Comparison of ENCODE assay signal across 8 cellular contexts in genomic region chr5:59039003-59039295, GRCh38.
DNase-seq lines count a peak whose midpoint lies in the region; ATAC-seq, FAIRE-seq and TF ChIP-seq lines count a peak whose summit lies in the region.

No MANE protein-coding gene starts in this region.

- in situ Hi-C loops in GM13977 (cut with MboI; ENCODE audit: low pct_unique_long_range_greater_than_20kb, low sequenced_read_pairs, unreplicated experiment): no loop called here

- ATAC-seq in effector memory CD8-positive, alpha-beta T cell (replicated peaks): no peak
- ATAC-seq in naive B cell (ENCODE audit: low read depth in 2 of 2): peak in 1 of 2 donors; percentile 11

- DNase-seq in activated CD4-positive, alpha-beta T cell treated with anti-CD3 and anti-CD28 coated beads, Interleukin-2, amount 10 ng/mL, durations not matched to agents 24 days and 14 days: no peak
- no peak for DNase-seq in activated CD4-positive, alpha-beta T cell treated with anti-CD3 and anti-CD28 coated beads, Interleukin-2, amount 50 U/mL, for 4 hours
- DNase-seq in MG63 (no peak), naive B cell (no peak), GM13977 (ENCODE audit: low spot score) (no peak), RCC 7860 (ENCODE audit: low spot score) (no peak), SIG-M5 (lab: John Stamatoyannopoulos, UW) (no peak)
- no peak for DNase-seq in effector memory CD8-positive, alpha-beta T cell

- no peaks in the 10 kb centered on the region for H3K9me3 Mint-ChIP-seq in activated CD4-positive, alpha-beta T cell treated with anti-CD3 and anti-CD28 coated beads, Interleukin-2, amount 10 ng/mL, durations not matched to agents 24 days and 14 days
- no peaks in the 10 kb centered on the region for H3K9me3 Mint-ChIP-seq in effector memory CD8-positive, alpha-beta T cell
- no peaks in the 10 kb centered on the region for H3K9me3 Mint-ChIP-seq in naive B cell

- H3K27ac Mint-ChIP-seq in activated CD4-positive, alpha-beta T cell treated with anti-CD3 and anti-CD28 coated beads, Interleukin-2, amount 10 ng/mL, durations not matched to agents 24 days and 14 days: peak overlapping the region; percentile 99
- peak overlapping the region; percentile 93 to 98 for H3K27ac Mint-ChIP-seq in effector memory CD8-positive, alpha-beta T cell
- H3K27ac Mint-ChIP-seq in naive B cell: peak overlapping the region in 1 of 6 donors; percentile 84

- H3K36me3 ChIP-seq in MG63: no peaks in the 10 kb centered on the region

- intact Hi-C loops in activated CD4-positive, alpha-beta T cell treated with anti-CD3 and anti-CD28 coated beads, Interleukin-2, amount 10 ng/mL, durations not matched to agents 24 days and 14 days (cut with micrococcal nuclease): loop anchor here (1.0 kb wide), 3 partner anchors 19 to 88 kb away; no protein-coding TSS in a partner anchor

- peak overlapping the region; percentile 92 for H3K4me3 Mint-ChIP-seq in activated CD4-positive, alpha-beta T cell treated with anti-CD3 and anti-CD28 coated beads, Interleukin-2, amount 10 ng/mL, durations not matched to agents 24 days and 14 days
- peak overlapping the region; percentile 88 to 93 for H3K4me3 Mint-ChIP-seq in effector memory CD8-positive, alpha-beta T cell
- peak overlapping the region; percentile 72 to 97 (median 93) for H3K4me3 Mint-ChIP-seq in naive B cell

- H3K4me1 Mint-ChIP-seq in activated CD4-positive, alpha-beta T cell treated with anti-CD3 and anti-CD28 coated beads, Interleukin-2, amount 10 ng/mL, durations not matched to agents 24 days and 14 days: peaks cover 46% of the 10 kb centered on the region
- peaks cover 28 to 63% of the 10 kb centered on the region in 2 donors for H3K4me1 Mint-ChIP-seq in effector memory CD8-positive, alpha-beta T cell (ENCODE audit: low read depth in 2 of 2)
- peaks cover 19 to 26% (median 21%) of the 10 kb centered on the region in 3 donors for H3K4me1 Mint-ChIP-seq in naive B cell

- no peak for FAIRE-seq in RCC 7860 (lab: Jason Lieb, UNC)

- H3K9me3 ChIP-seq in MG63: no peaks in the 10 kb centered on the region

- H3K27me3 Mint-ChIP-seq in activated CD4-positive, alpha-beta T cell treated with anti-CD3 and anti-CD28 coated beads, Interleukin-2, amount 10 ng/mL, durations not matched to agents 24 days and 14 days: no peaks in the 10 kb centered on the region
- no peaks in the 10 kb centered on the region for H3K27me3 Mint-ChIP-seq in effector memory CD8-positive, alpha-beta T cell
- H3K27me3 Mint-ChIP-seq in naive B cell: peaks cover 8 to 35% (median 34%) of the 10 kb centered on the region in 3 donors

- H3K36me3 Mint-ChIP-seq in activated CD4-positive, alpha-beta T cell treated with anti-CD3 and anti-CD28 coated beads, Interleukin-2, amount 10 ng/mL, durations not matched to agents 24 days and 14 days (ENCODE audit: low read depth): peaks cover 37% of the 10 kb centered on the region
- H3K36me3 Mint-ChIP-seq in effector memory CD8-positive, alpha-beta T cell (ENCODE audit: insufficient read depth): peaks cover 23% of the 10 kb centered on the region
- H3K36me3 Mint-ChIP-seq in naive B cell: no peaks in the 10 kb centered on the region

- H3K4me3 ChIP-seq in MG63: peak overlapping the region; percentile 62

- no peak for TF ChIP-seq CTCF in GM13977 (IDR thresholded peaks at IDR 0.05; ENCODE audit: extremely low read depth, insufficient read depth, missing control alignments)

- no peaks in the 10 kb centered on the region; the same call in 1 of the 2 replicates for H3K27me3 ChIP-seq in MG63
